7 cellular contexts compared by ENCODE assay signal in the genomic region with DNA sequence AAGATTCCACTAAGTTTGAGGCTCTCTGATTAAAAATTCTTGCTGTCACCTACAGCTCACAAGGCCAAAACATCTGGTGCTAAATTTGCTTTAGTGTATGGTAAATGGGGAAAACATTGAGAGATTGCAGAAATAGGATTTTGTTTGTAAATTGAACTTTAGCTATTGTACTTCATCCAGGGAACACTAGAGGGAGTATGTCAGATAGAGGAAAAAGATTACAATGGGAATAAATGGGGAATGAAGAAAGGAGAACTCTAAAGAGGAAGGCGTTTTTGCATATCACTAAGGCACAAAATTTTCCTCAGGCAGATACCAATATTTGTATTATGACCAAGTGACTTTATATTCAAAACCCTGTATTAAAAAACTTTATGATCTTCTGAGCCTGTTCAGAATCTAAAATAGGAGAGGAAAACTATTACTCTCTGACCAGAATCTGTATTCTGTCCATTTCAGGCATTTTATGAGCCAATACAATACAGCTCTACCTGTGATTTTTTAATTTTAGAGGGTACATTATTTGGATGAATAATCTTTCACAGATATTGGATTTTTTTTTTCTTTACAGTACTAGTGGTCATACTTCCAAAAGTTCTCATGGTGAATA. TPM values are rescaled to one million over a fixed set of nuclear protein-coding genes. Genes with fewer than 3 reads are reported as not detected.
A peak's percentile ranks its signal among the peaks of the same experiment; 100 is the strongest.
DNase-seq lines count a peak whose midpoint lies in the region; ATAC-seq, FAIRE-seq and TF ChIP-seq lines count a peak whose summit lies in the region.

No MANE protein-coding gene starts in this region.

- H3K4me1 Mint-ChIP-seq in stimulated activated effector memory CD8-positive, alpha-beta T cell treated with anti-CD3 and anti-CD28 coated beads, Interleukin-12 subunit alpha, Interleukin-12 subunit beta, amount 100 ng/mL, for 72 hours, result no peaks in the 10 kb centered on the region

- H3K36me3 Mint-ChIP-seq in stimulated activated effector memory CD8-positive, alpha-beta T cell treated with anti-CD3 and anti-CD28 coated beads, Interleukin-12 subunit alpha, Interleukin-12 subunit beta, amount 100 ng/mL, for 72 hours, result no peaks in the 10 kb centered on the region

- H3K9me3 ChIP-seq in K562 (replicated peaks; ENCODE audit: control insufficient read depth, insufficient read depth, low read depth, low read length), result no peaks in the 10 kb centered on the region
- H3K9me3 ChIP-seq in left lung, result no peaks in the 10 kb centered on the region

- H3K79me2 ChIP-seq in K562 (ENCODE audit: control insufficient read depth, insufficient read depth, low read length), result no peaks in the 10 kb centered on the region

- POLR2A ChIA-PET in K562 (lab: Yijun Ruan, JAX), result interaction anchor here (1.0 kb wide), 1 partner anchor 18 kb away, joined by 6 read pairs; no protein-coding TSS in a partner anchor

- H3K27ac ChIP-seq in K562 (ENCODE audit: extremely low read depth, low read depth, low read length), result no peak overlapping the region
- peak overlapping the region in 1 of 2 donors; percentile 15 for H3K27ac ChIP-seq in left lung

- FAIRE-seq in K562 (lab: Jason Lieb, UNC), result peak; percentile 70

- in situ Hi-C loops in K562 (cut with MboI), result no loop called here

- peak; percentile 40 to 64 for TF ChIP-seq RAD21 in K562 (CRISPR knock-in tag; conservative IDR thresholded peaks at IDR 0.05 in 1 of 2, IDR thresholded peaks at IDR 0.05 in 1 of 2)

- ATAC-seq in K562, result peak; percentile 53; the same call in 1 of the 3 replicates
- peak; percentile 87 for ATAC-seq in left lung
- no peak for ATAC-seq in stimulated activated effector memory CD8-positive, alpha-beta T cell treated with anti-CD3 and anti-CD28 coated beads, Interleukin-12 subunit alpha, Interleukin-12 subunit beta, amount 100 ng/mL, for 72 hours
- ATAC-seq in HG03378 (IDR thresholded peaks at IDR 0.05; ENCODE audit: unreplicated experiment), result no peak

- TF ChIP-seq POLR2A in K562 (conservative IDR thresholded peaks at IDR 0.05), result no peak

- H4K20me1 ChIP-seq in K562 (replicated peaks; ENCODE audit: control insufficient read depth, insufficient read depth, low read length), result no peaks in the 10 kb centered on the region

- H2AFZ ChIP-seq in K562 (ENCODE audit: low read depth, low read length), result no peak overlapping the region

- no peak overlapping the region for H3K4me3 Mint-ChIP-seq in stimulated activated effector memory CD8-positive, alpha-beta T cell treated with anti-CD3 and anti-CD28 coated beads, Interleukin-12 subunit alpha, Interleukin-12 subunit beta, amount 100 ng/mL, for 72 hours

- H3K27ac Mint-ChIP-seq in stimulated activated effector memory CD8-positive, alpha-beta T cell treated with anti-CD3 and anti-CD28 coated beads, Interleukin-12 subunit alpha, Interleukin-12 subunit beta, amount 100 ng/mL, for 72 hours, result no peak overlapping the region

- no peaks in the 10 kb centered on the region for H3K27me3 ChIP-seq in K562 (ENCODE audit: control insufficient read depth in 2 of 2, insufficient read depth in 2 of 2, low read length in 2 of 2)
- no peaks in the 10 kb centered on the region for H3K27me3 ChIP-seq in left lung

- BruUV-seq in K562 (replicated peaks; lab: Mats Ljungman, UMichigan), result no TSS peak

- no peak for TF ChIP-seq EP300 in K562 (IDR thresholded peaks at IDR 0.05; ENCODE audit: low read length)

- H3K36me3 ChIP-seq in K562 (ENCODE audit: control insufficient read depth, insufficient read depth, low read length) (no peaks in the 10 kb centered on the region), left lung (no peaks in the 10 kb centered on the region)

- 0% methylated on average over 1 of the region's 1 CpG for WGBS in K562 (ENCODE audit: insufficient coverage, low coverage, missing lambda C conversion rate)

- CTCF ChIA-PET in K562 (lab: Yijun Ruan, JAX; ENCODE audit: low intra/inter-chr PET ratio), result interaction anchor here (0.6 kb wide), 1 partner anchor 1021 kb away, joined by 3 read pairs; no protein-coding TSS in a partner anchor

- no peaks in the 10 kb centered on the region for H3K9me3 Mint-ChIP-seq in stimulated activated effector memory CD8-positive, alpha-beta T cell treated with anti-CD3 and anti-CD28 coated beads, Interleukin-12 subunit alpha, Interleukin-12 subunit beta, amount 100 ng/mL, for 72 hours

- DNase-seq in NCI-H2029 (lab: John Stamatoyannopoulos, UW), result peak; percentile 10
- peak; percentile 28 to 39 (median 38) for DNase-seq in K562 (ENCODE audit: extremely low read depth in 1 of 4, low spot score in 3 of 4)
- DNase-seq in left lung, result no peak
- DNase-seq in stimulated activated effector memory CD8-positive, alpha-beta T cell treated with anti-CD3 and anti-CD28 coated beads, Interleukin-12 subunit alpha, Interleukin-12 subunit beta, amount 100 ng/mL, for 72 hours (ENCODE audit: low spot score in 2 of 2), result no peak
- no peak for DNase-seq in islet precursor cell

- H3K9me1 ChIP-seq in K562 (ENCODE audit: control insufficient read depth, insufficient read depth, low read length), result no peaks in the 10 kb centered on the region

- intact Hi-C loops in K562 (cut with micrococcal nuclease) (loop anchor here (2.0 to 5.0 kb wide), 2 partner anchors 720 to 742 kb away; no protein-coding TSS in a partner anchor), left lung (cut with DNase I) (no loop called here)

- no peak overlapping the region for H3K9ac ChIP-seq in K562 (ENCODE audit: insufficient read depth in 1 of 2, low read depth in 2 of 2, low read length in 2 of 2)

- H3K4me3 ChIP-seq in K562 (no peak overlapping the region), left lung (no peak overlapping the region)

- H3K4me2 ChIP-seq in K562 (ENCODE audit: insufficient read depth, low read length), result no peak overlapping the region

- TF ChIP-seq CTCF in GM12872 (IDR thresholded peaks at IDR 0.05; ENCODE audit: insufficient read depth, low read depth, low read length) (peak; percentile 66), K562 (IDR thresholded peaks at IDR 0.05 in 2 of 3, conservative IDR thresholded peaks at IDR 0.05 in 1 of 3; ENCODE audit: insufficient read depth in 2 of 3, low read depth in 1 of 3, low read length in 3 of 3) (peak; percentile 31 to 72 (median 56); a peak in 5 of 6 replicates), left lung (IDR thresholded peaks at IDR 0.05) (peak; percentile 68 to 82)

- H3K4me1 ChIP-seq in K562 (replicated peaks in 1 of 2; ENCODE audit: control insufficient read depth in 2 of 2, insufficient read depth in 2 of 2, low read length in 2 of 2) (no peaks in the 10 kb centered on the region), left lung (peaks cover 0 to 15% of the 10 kb centered on the region in 2 donors)

TF ChIP-seq in K562, 482 proteins besides CTCF, POLR2A, EP300 and RAD21 (continues in another document):
- TF ChIP-seq GATA2 (CRISPR knock-in tag; IDR thresholded peaks at IDR 0.05) (peak; percentile 70), NFRKB (IDR thresholded peaks at IDR 0.05; ENCODE audit: low read depth) (no peak), ELK3 (CRISPR knock-in tag; IDR thresholded peaks at IDR 0.05) (0 out of 2 replicates have a peak, but pooled peaks have one; percentile 15), MECOM (CRISPR knock-in tag; IDR thresholded peaks at IDR 0.05) (no peak), DEAF1 (CRISPR knock-in tag; IDR thresholded peaks at IDR 0.05) (peak; percentile 13; the same call in 1 of the 2 replicates), CREBBP (IDR thresholded peaks at IDR 0.05; ENCODE audit: low read depth, low read length) (no peak)

RNA-seq across cellular contexts. Expression of gene ITGB6, which starts 52.3 kb away (rescaled TPM):
- total RNA-seq in K562 (2011; cell fraction: chromatin; rRNA removed; ENCODE audit: low replicate concordance), result not detected in 2 replicates
- not detected in 2 replicates for total RNA-seq in K562 (2011; cell fraction: nucleolus; rRNA removed)
- total RNA-seq in K562 (2011; cell fraction: nucleoplasm; rRNA removed), result not detected in 2 replicates
- total RNA-seq in K562 (2014; rRNA removed), result not detected in 2 replicates
- not detected in 2 replicates for total RNA-seq in K562 (2014; rRNA removed; fragmentation: Illumina TruSeq; extraction: Trizol)
- total RNA-seq in K562 (2015; rRNA removed; fragmentation: Illumina TruSeq; extraction: Trizol), result not detected in 2 replicates
- total RNA-seq in K562 (2021), result 0.04 and 0.18 TPM in 2 replicates
- not detected in 2 replicates for polyA plus RNA-seq in K562 (2011; rRNA removed)
- polyA plus RNA-seq in K562 (2011; cell fraction: cytosol; rRNA removed), result not detected in 2 replicates
- not detected in 2 replicates for polyA plus RNA-seq in K562 (2011; cell fraction: nucleus; rRNA removed)
- polyA plus RNA-seq in K562 (2012), result not detected in 2 replicates
- polyA plus RNA-seq in K562 (2014; fragmentation: Illumina TruSeq; extraction: Trizol), result not detected in 2 replicates
- not detected for polyA plus RNA-seq in K562 (2014; fragmentation: Nextera tagmentation; extraction: Ambion mirVana)
- not detected in 2 replicates for polyA plus RNA-seq in K562 (2014; rRNA removed)
- polyA minus RNA-seq in K562 (2011; rRNA and poly(A)+ RNA removed), result not detected in 2 replicates
- not detected in 2 replicates for polyA minus RNA-seq in K562 (2011; cell fraction: cytosol; rRNA and poly(A)+ RNA removed)
- polyA minus RNA-seq in K562 (2011; cell fraction: nucleus; rRNA and poly(A)+ RNA removed), result not detected in 2 replicates
- total RNA-seq in left lung, result 100 to 1,000 TPM in 1 of 2 donors, 10 to 100 TPM in 1; 58.3 to 227 TPM

Comparison
In these comparisons a context has a peak if more than half of its experiments do, and no peak if none do; other contexts are left out.
1. DNase-seq: peak in NCI-H2029 (single experiment) and K562 (4 of 4); none in left lung (0 of 2), stimulated activated effector memory CD8-positive, alpha-beta T cell treated with anti-CD3 and anti-CD28 coated beads, Interleukin-12 subunit alpha, Interleukin-12 subunit beta, amount 100 ng/mL, for 72 hours (0 of 2) and islet precursor cell (single experiment).
2. ATAC-seq: peak in K562 (single experiment) and left lung (single experiment); none in stimulated activated effector memory CD8-positive, alpha-beta T cell treated with anti-CD3 and anti-CD28 coated beads, Interleukin-12 subunit alpha, Interleukin-12 subunit beta, amount 100 ng/mL, for 72 hours (single experiment) and HG03378 (single experiment).
3. RNA of gene ITGB6, which starts 52.3 kb away (total RNA-seq): 58.3 to 227 TPM in left lung; 0.04 to 0.18 TPM in K562; every median in the first group is over 10 times any median in the second.
4. Peak in every context shown above with its lines, with median percentiles within 50 percentile points of each other: CTCF ChIP-seq.